In genomic region chr6:16402501-16402900, GRCh38 we compare ENCODE assay signal across 17 cellular contexts.
DNase-seq lines count a peak whose midpoint lies in the region; TF ChIP-seq lines count a peak whose summit lies in the region.
"Had no signal": no experiment of that assay in that cellular context is flagged by ENCODE, and none has a peak within 500 bp of the region (broad histone marks: within the 10 kb centered on the region; RNA-seq: fewer than 3 reads in every experiment).

No MANE protein-coding gene starts in this region.

- H3K27ac ChIP-seq in endodermal cell (ENCODE audit: low read depth, low read length) (peak overlapping the region; percentile 24), osteoblast (ENCODE audit: low read depth, low read length) (peak overlapping the region; percentile 34)
- H3K27ac ChIP-seq: KMS-11, psoas muscle had no signal

- H3K4me3 ChIP-seq in AG10803 (ENCODE audit: low read length) (no peak overlapping the region), endodermal cell (ENCODE audit: low read length) (no peak overlapping the region), osteoblast (ENCODE audit: insufficient read depth, low read length) (no peak overlapping the region)
- H3K4me3 ChIP-seq: psoas muscle had no signal

- H3K27ac Mint-ChIP-seq in endodermal cell = no peak overlapping the region
- H3K27ac Mint-ChIP-seq: H9 had no signal

- peak overlapping the region; percentile 23 for H2AFZ ChIP-seq in osteoblast (ENCODE audit: low read length)

- no peak overlapping the region for H3K4me3 Mint-ChIP-seq in endodermal cell
- H3K4me3 Mint-ChIP-seq: H9 had no signal

- no peaks in the 10 kb centered on the region for H3K36me3 Mint-ChIP-seq in endodermal cell (ENCODE audit: low read depth)

- H3K4me1 ChIP-seq in endodermal cell (ENCODE audit: control insufficient read depth, insufficient read depth, low read length) = no peaks in the 10 kb centered on the region
- H3K4me1 ChIP-seq in osteoblast (ENCODE audit: insufficient read depth, low read length) = peaks cover 38% of the 10 kb centered on the region

- H3K36me3 ChIP-seq in endodermal cell (ENCODE audit: control insufficient read depth, insufficient read depth, low read length) = no peaks in the 10 kb centered on the region
- no peaks in the 10 kb centered on the region for H3K36me3 ChIP-seq in osteoblast (ENCODE audit: insufficient read depth, low read length)

- H3K79me2 ChIP-seq in osteoblast (ENCODE audit: insufficient read depth, low read length) = no peaks in the 10 kb centered on the region

- TF ChIP-seq CTCF in AG10803 (conservative IDR thresholded peaks at IDR 0.05; ENCODE audit: low read length) (no peak), endodermal cell (conservative IDR thresholded peaks at IDR 0.05) (no peak), osteoblast (IDR thresholded peaks at IDR 0.05; ENCODE audit: extremely low read depth, low read depth, low read length) (no peak)

- no peak overlapping the region for H3K4me2 ChIP-seq in osteoblast (ENCODE audit: insufficient read depth, low read length)
- H3K4me2 ChIP-seq: KMS-11 had no signal

- peak; percentile 75 for DNase-seq in AG10803 (ENCODE audit: low read depth)
- DNase-seq in NCI-H524 treated with DMSO at 0.1 percent for 48 hours (lab: John Stamatoyannopoulos, UW) = peak; percentile 26
- no peak for DNase-seq in endodermal cell
- DNase-seq in osteoblast (ENCODE audit: insufficient read length, low spot score, missing footprints) = peak; percentile 81
- no peak for DNase-seq in NCI-H2081 (lab: John Stamatoyannopoulos, UW)
- no peak for DNase-seq in CD1c-positive myeloid dendritic cell (ENCODE audit: extremely low spot score)
- DNase-seq in HuH-7 (ENCODE audit: low spot score) = no peak
- no peak for DNase-seq in NCI-H2196 (lab: John Stamatoyannopoulos, UW; ENCODE audit: unreplicated experiment)
- DNase-seq: activated CD4-positive, alpha-beta T cell treated with anti-CD3 and anti-CD28 coated beads, Interleukin-2, amount 50 U/mL, for 4 hours; COR-L47; H9; NCI-H1436 treated with DMSO at 0.1 percent for 48 hours; NCI-H526 treated with DMSO at 0.1 percent for 48 hours; psoas muscle; stimulated activated CD4-positive, alpha-beta T cell treated with anti-CD3 and anti-CD28 coated beads, Interleukin-2, amount 100 ng/mL, for 48 hours; T-helper 9 cell had no signal

- peaks cover 2% of the 10 kb centered on the region for H3K27me3 Mint-ChIP-seq in endodermal cell (ENCODE audit: insufficient read depth)

- WGBS in endodermal cell (ENCODE audit: insufficient coverage in 1 of 2, insufficient read length in 1 of 2), 2 experiments = 82 to 100% methylated on average over 1 to 2 of the region's 2 CpGs

- H3K27me3 ChIP-seq in endodermal cell (ENCODE audit: control insufficient read depth, insufficient read depth, low read length, poor library complexity, severe bottlenecking) (no peaks in the 10 kb centered on the region), osteoblast (ENCODE audit: insufficient read depth, low read length) (no peaks in the 10 kb centered on the region)

- H3K9me3 ChIP-seq in endodermal cell (ENCODE audit: control insufficient read depth, low read length) (no peaks in the 10 kb centered on the region), osteoblast (ENCODE audit: low read depth, low read length) (no peaks in the 10 kb centered on the region)
- H3K9me3 ChIP-seq: psoas muscle had no signal

- H3K9ac ChIP-seq in endodermal cell (ENCODE audit: extremely low read depth, low read length, poor library complexity, severe bottlenecking) = no peak overlapping the region
- H3K9ac ChIP-seq: KMS-11 had no signal

- peaks cover 5% of the 10 kb centered on the region for H3K4me1 Mint-ChIP-seq in endodermal cell
- H3K4me1 Mint-ChIP-seq: H9 had no signal

- H4K20me1 ChIP-seq in osteoblast (ENCODE audit: insufficient read depth, low read length) = no peaks in the 10 kb centered on the region

- no peaks in the 10 kb centered on the region for H3K9me3 Mint-ChIP-seq in endodermal cell

Comparison
In these comparisons a context has a peak if more than half of its experiments do, and no peak if none do; other contexts are left out.
1. DNase-seq: peak in AG10803 (single experiment), NCI-H524 treated with DMSO at 0.1 percent for 48 hours (single experiment) and osteoblast (single experiment); none in endodermal cell (single experiment), NCI-H2081 (0 of 2), CD1c-positive myeloid dendritic cell (single experiment), HuH-7 (single experiment) and NCI-H2196 (single experiment).